Comparison of ENCODE assay signal across 10 cellular contexts in the genomic region with DNA sequence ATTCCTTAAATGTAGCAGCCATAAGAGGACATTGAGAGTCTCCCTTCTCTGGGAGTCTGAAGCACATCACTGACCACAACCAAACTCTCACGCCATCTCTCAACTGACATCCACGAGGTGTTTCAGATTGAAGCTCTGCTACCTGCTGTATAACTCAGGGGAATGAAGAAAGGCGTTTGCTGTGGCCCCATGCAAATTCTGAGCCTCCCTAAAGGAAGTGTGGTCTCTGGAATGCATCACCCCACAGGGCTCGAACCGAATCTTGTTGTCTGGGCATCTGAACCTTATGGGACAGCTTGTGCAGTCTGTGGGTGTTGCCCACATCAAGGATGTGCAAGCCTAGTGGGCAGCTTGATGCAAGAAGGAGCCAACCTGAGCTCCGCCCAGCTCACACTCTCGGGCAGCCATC. TPM values are rescaled to one million over a fixed set of nuclear protein-coding genes. Genes with fewer than 3 reads are reported as not detected.
DNase-seq lines count a peak whose midpoint lies in the region; ATAC-seq, FAIRE-seq and TF ChIP-seq lines count a peak whose summit lies in the region.
"Had no signal": no experiment of that assay in that cellular context is flagged by ENCODE, and none has a peak within 500 bp of the region (broad histone marks: within the 10 kb centered on the region; RNA-seq: fewer than 3 reads in every experiment).

No MANE protein-coding gene starts in this region.

- ATAC-seq in thoracic aorta (ENCODE audit: insufficient number of reproducible peaks, low FRiP score, low read depth) (no peak), HG03139 (IDR thresholded peaks at IDR 0.05; ENCODE audit: unreplicated experiment) (no peak)
- ATAC-seq: body of pancreas had no signal

- H3K36me3 ChIP-seq in colonic mucosa, result no peaks in the 10 kb centered on the region
- no peaks in the 10 kb centered on the region for H3K36me3 ChIP-seq in thoracic aorta

- H3K9ac ChIP-seq in colonic mucosa (ENCODE audit: low read depth in 2 of 2, low read length in 2 of 2), result peak overlapping the region in 1 of 2 donors; percentile 8

- FAIRE-seq in RCC 7860 (lab: Jason Lieb, UNC), result no peak

- no peaks in the 10 kb centered on the region for H3K27me3 ChIP-seq in colonic mucosa
- no peaks in the 10 kb centered on the region for H3K27me3 ChIP-seq in thoracic aorta (replicated peaks; ENCODE audit: insufficient read depth)
- H3K27me3 ChIP-seq: body of pancreas had no signal

- TF ChIP-seq CTCF in colonic mucosa (IDR thresholded peaks at IDR 0.05) (no peak), thoracic aorta (IDR thresholded peaks at IDR 0.05) (no peak)

- intact Hi-C loops in colonic mucosa (cut with DNase I), result no loop called here

- peak overlapping the region; percentile 27 for H3K27ac ChIP-seq in colonic mucosa
- H3K27ac ChIP-seq in thoracic aorta, result peak overlapping the region; percentile 55 to 57

- peak; percentile 15 for DNase-seq in activated naive CD4-positive, alpha-beta T cell treated with Interleukin-2 at 50 U/mL for 16 hours
- no peak for DNase-seq in activated naive CD4-positive, alpha-beta T cell (lab: John Stamatoyannopoulos, UW)
- peak; percentile 80 for DNase-seq in RCC 7860 (ENCODE audit: low spot score)
- no peak for DNase-seq in colonic mucosa
- no peak for DNase-seq in thoracic aorta (ENCODE audit: low spot score)
- no peak for DNase-seq in retina
- DNase-seq in DMS79 treated with DMSO at 0.1 percent for 48 hours (lab: John Stamatoyannopoulos, UW), result no peak
- DNase-seq: AML-193 had no signal

- H3K4me1 ChIP-seq in colonic mucosa (peaks cover 6% of the 10 kb centered on the region), thoracic aorta (ENCODE audit: control insufficient read depth in 1 of 2, low read depth in 2 of 2) (peaks cover 25 to 92% of the 10 kb centered on the region in 2 donors)

- H3K4me3 ChIP-seq in colonic mucosa, result no peak overlapping the region
- peak overlapping the region; percentile 25 for H3K4me3 ChIP-seq in thoracic aorta
- H3K4me3 ChIP-seq: body of pancreas had no signal

- H3K9me3 ChIP-seq in colonic mucosa, result no peaks in the 10 kb centered on the region
- H3K9me3 ChIP-seq in thoracic aorta, result no peaks in the 10 kb centered on the region
- H3K9me3 ChIP-seq: body of pancreas had no signal

RNA-seq across cellular contexts. Expression of a gene that starts 10.9 kb away (rescaled TPM):
- total RNA-seq in colonic mucosa (10 to 100 TPM; 13.0 to 26.1 TPM), thoracic aorta (100 to 1,000 TPM in 1 of 2 donors, 10 to 100 TPM in 1; 68.4 to 104 TPM)

Comparison
In these comparisons a context has a peak if more than half of its experiments do, and no peak if none do; other contexts are left out.
1. DNase-seq: peak in activated naive CD4-positive, alpha-beta T cell treated with Interleukin-2 at 50 U/mL for 16 hours (single experiment) and RCC 7860 (single experiment); none in activated naive CD4-positive, alpha-beta T cell (0 of 4), colonic mucosa (single experiment), thoracic aorta (single experiment), retina (single experiment) and DMS79 treated with DMSO at 0.1 percent for 48 hours (single experiment).